Comparison of ENCODE assay signal across 29 cellular contexts in the genomic region with DNA sequence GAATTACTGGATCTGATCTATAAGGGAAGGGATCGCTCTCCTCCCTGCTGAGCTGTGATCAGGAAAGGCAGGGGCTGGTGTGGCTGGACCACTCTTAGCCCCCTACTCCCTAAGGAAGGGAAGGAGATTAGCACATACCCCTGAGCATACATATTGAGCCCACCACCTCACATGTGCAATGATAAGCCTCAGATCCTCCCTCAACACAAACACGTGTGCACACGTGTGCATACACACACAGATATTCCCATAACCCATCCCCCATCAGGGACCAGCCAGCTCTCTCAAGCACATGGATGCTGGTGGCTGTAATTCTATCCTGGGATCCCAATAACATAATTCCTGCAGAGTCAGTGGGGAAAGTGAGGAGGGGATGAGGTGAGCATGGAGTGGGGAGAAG. TPM values are rescaled to one million over a fixed set of nuclear protein-coding genes. Genes with fewer than 3 reads are reported as not detected.
"Had no signal": no experiment of that assay in that cellular context is flagged by ENCODE, and none has a peak within 500 bp of the region (broad histone marks: within the 10 kb centered on the region; RNA-seq: fewer than 3 reads in every experiment).

No MANE protein-coding gene starts in this region.

- H3K4me1 ChIP-seq: neural progenitor cell, parathyroid adenoma, psoas muscle, spleen, suprapubic skin, testis, tibial artery, transverse colon, upper lobe of right lung, uterus had no signal

- H3K79me2 ChIP-seq: parathyroid adenoma had no signal

- H3K36me3 Mint-ChIP-seq: natural killer cell; neural progenitor cell; stimulated activated memory B cell treated with anti-CD40 and anti-IgM and Interleukin-4, amounts not matched to agents 10 μg/mL and 1 μg/mL and 100 μg/mL, for 72 hours; type B pancreatic cell had no signal

- H3K27ac ChIP-seq: neural progenitor cell, ovary, parathyroid adenoma, psoas muscle, skin epidermis, spleen, suprapubic skin, testis, tibial artery, transverse colon, upper lobe of right lung, uterus had no signal

- H3K9me3 ChIP-seq: ovary, psoas muscle, spleen, suprapubic skin, testis, tibial artery, transverse colon, upper lobe of right lung, uterus had no signal

- H3K27me3 ChIP-seq: ovary, testis, uterus had no signal

- H3K4me3 ChIP-seq: neural progenitor cell, ovary, psoas muscle, skin epidermis, smooth muscle cell, spleen, suprapubic skin, testis, tibial artery, transverse colon, upper lobe of right lung, uterus had no signal

- H2AFZ ChIP-seq: neural progenitor cell, parathyroid adenoma had no signal

- H3K4me3 Mint-ChIP-seq: natural killer cell; nephron; neural progenitor cell; stimulated activated memory B cell treated with anti-CD40 and anti-IgM and Interleukin-4, amounts not matched to agents 10 μg/mL and 1 μg/mL and 100 μg/mL, for 72 hours; stimulated activated naive CD8-positive, alpha-beta T cell treated with anti-CD3 and anti-CD28 coated beads, Interleukin-15, amount 100 ng/mL, for 72 hours; type B pancreatic cell had no signal

- ATAC-seq: natural killer cell; psoas muscle; right cardiac atrium; sciatic nerve; stimulated activated memory B cell treated with anti-CD40 and anti-IgM and Interleukin-4, amounts not matched to agents 10 μg/mL and 1 μg/mL and 100 μg/mL, for 72 hours; stimulated activated naive CD8-positive, alpha-beta T cell treated with anti-CD3 and anti-CD28 coated beads, Interleukin-15, amount 100 ng/mL, for 72 hours; stimulated activated naive CD8-positive, alpha-beta T cell treated with anti-CD3 and anti-CD28 coated beads, Interleukin-15, Interleukin-2, amounts not matched to agents 100 U/mL and 50 U/mL, for 24 hours; upper lobe of right lung had no signal

- H3K27ac Mint-ChIP-seq: natural killer cell; nephron; neural progenitor cell; progenitor cell of endocrine pancreas; stimulated activated memory B cell treated with anti-CD40 and anti-IgM and Interleukin-4, amounts not matched to agents 10 μg/mL and 1 μg/mL and 100 μg/mL, for 72 hours; stimulated activated naive CD8-positive, alpha-beta T cell treated with anti-CD3 and anti-CD28 coated beads, Interleukin-15, amount 100 ng/mL, for 72 hours; type B pancreatic cell had no signal

- H3K4me2 ChIP-seq: neural progenitor cell, smooth muscle cell had no signal

- H3K9ac ChIP-seq: neural progenitor cell, parathyroid adenoma had no signal

- H3K36me3 ChIP-seq: neural progenitor cell, ovary, spleen, suprapubic skin, tibial artery, transverse colon, upper lobe of right lung, uterus had no signal

- H3K9me3 Mint-ChIP-seq: natural killer cell; nephron; neural progenitor cell; stimulated activated memory B cell treated with anti-CD40 and anti-IgM and Interleukin-4, amounts not matched to agents 10 μg/mL and 1 μg/mL and 100 μg/mL, for 72 hours; stimulated activated naive CD8-positive, alpha-beta T cell treated with anti-CD3 and anti-CD28 coated beads, Interleukin-15, amount 100 ng/mL, for 72 hours had no signal

- DNase-seq: natural killer cell; ovary; psoas muscle; right cardiac atrium; stimulated activated CD4-positive, alpha-beta T cell treated with anti-CD3 and anti-CD28 coated beads, Interleukin-12 subunit alpha, Interleukin-12 subunit beta, amount 100 ng/mL, for 4 hours; stimulated activated CD4-positive, alpha-beta T cell treated with anti-CD3 and anti-CD28 coated beads, Interleukin-1b, Interleukin-23, amount 100 ng/mL, for 48 hours; stimulated activated CD4-positive, alpha-beta T cell treated with anti-CD3 and anti-CD28 coated beads, Interleukin-4, amount 100 ng/mL, for 1 hour; stimulated activated CD4-positive, alpha-beta T cell treated with anti-CD3 and anti-CD28 coated beads, Interleukin-4, amount 100 ng/mL, for 4 hours; stimulated activated CD8-positive, alpha-beta memory T cell treated with anti-CD3 and anti-CD28 coated beads, Interleukin-4, amount 100 ng/mL, for 48 hours; stimulated activated naive CD4-positive, alpha-beta T cell; stimulated activated naive CD8-positive, alpha-beta T cell treated with anti-CD3 and anti-CD28 coated beads, Interleukin-15, amount 100 ng/mL, for 72 hours; stimulated activated naive CD8-positive, alpha-beta T cell treated with anti-CD3 and anti-CD28 coated beads, Interleukin-15, Interleukin-2, amounts not matched to agents 100 U/mL and 50 U/mL, for 24 hours; testis; transverse colon; upper lobe of right lung; uterus had no signal

- H3K4me1 Mint-ChIP-seq: natural killer cell; nephron; stimulated activated memory B cell treated with anti-CD40 and anti-IgM and Interleukin-4, amounts not matched to agents 10 μg/mL and 1 μg/mL and 100 μg/mL, for 72 hours; stimulated activated naive CD8-positive, alpha-beta T cell treated with anti-CD3 and anti-CD28 coated beads, Interleukin-15, amount 100 ng/mL, for 72 hours had no signal

RNA-seq across cellular contexts. Expression of a gene that starts 21.2 kb away (rescaled TPM):
- total RNA-seq: natural killer cell, osteoblast, right cardiac atrium, sciatic nerve, smooth muscle cell had no signal
- polyA plus RNA-seq: smooth muscle cell had no signal
